1 cellular context compared by ENCODE assay signal in genomic region chr1:81954388-81955023, GRCh38.
TF ChIP-seq lines count a peak whose summit lies in the region.

No MANE protein-coding gene starts in this region.

TF ChIP-seq in HEK293, 187 proteins besides CTCF, POLR2A, EP300 and RAD21 (continued from another document):
- no peak for TF ChIP-seq PRDM2 (tag by site-specific recombination; IDR thresholded peaks at IDR 0.05; ENCODE audit: borderline replicate concordance)
- peak; percentile 19; the same call in 1 of the 2 replicates for TF ChIP-seq ZSCAN30 (tag by site-specific recombination; IDR thresholded peaks at IDR 0.05)
- TF ChIP-seq ZIC2 (tag by site-specific recombination; IDR thresholded peaks at IDR 0.05): peak; percentile 67
- peak; percentile 95 for TF ChIP-seq FEZF1 (tag by site-specific recombination; IDR thresholded peaks at IDR 0.05)
- TF ChIP-seq PRDM6 (tag by site-specific recombination; IDR thresholded peaks at IDR 0.05): peak; percentile 93
- no peak for TF ChIP-seq REPIN1 (tag by site-specific recombination; IDR thresholded peaks at IDR 0.05; ENCODE audit: low read depth)
- peak; percentile 62 for TF ChIP-seq ZNF629 (tag by site-specific recombination; IDR thresholded peaks at IDR 0.05)
- no peak for TF ChIP-seq ZNF670 (tag by site-specific recombination; IDR thresholded peaks at IDR 0.05; ENCODE audit: low read depth)
- peak; percentile 66 for TF ChIP-seq ZBTB17 (tag by site-specific recombination; IDR thresholded peaks at IDR 0.05)
- peak; percentile 42; the same call in 1 of the 2 replicates for TF ChIP-seq HIC1 (tag by site-specific recombination; IDR thresholded peaks at IDR 0.05)
- no peak for TF ChIP-seq ATF2 (tag by site-specific recombination; IDR thresholded peaks at IDR 0.05; ENCODE audit: low read depth)
- 0 out of 2 replicates have a peak, but pooled peaks have one; percentile 32 for TF ChIP-seq ZNF501 (tag by site-specific recombination; IDR thresholded peaks at IDR 0.05)
- TF ChIP-seq ZNF114 (tag by site-specific recombination; IDR thresholded peaks at IDR 0.05): no peak
- TF ChIP-seq ZBTB6 (tag by site-specific recombination; IDR thresholded peaks at IDR 0.05): no peak
- TF ChIP-seq SP7 (tag by site-specific recombination; IDR thresholded peaks at IDR 0.05): peak; percentile 95
- TF ChIP-seq IKZF3 (tag by site-specific recombination; IDR thresholded peaks at IDR 0.05): peak; percentile 59
- TF ChIP-seq ZNF596 (tag by site-specific recombination; IDR thresholded peaks at IDR 0.05): peak; percentile 85
- peak; percentile 69 for TF ChIP-seq INSM2 (tag by site-specific recombination; IDR thresholded peaks at IDR 0.05)
- peak; percentile 66 for TF ChIP-seq WT1 (tag by site-specific recombination; IDR thresholded peaks at IDR 0.05)
- TF ChIP-seq TCF7L2 (IDR thresholded peaks at IDR 0.05; ENCODE audit: borderline replicate concordance, low read depth, low read length): peak; percentile 92
- TF ChIP-seq BCL11B (tag by site-specific recombination; IDR thresholded peaks at IDR 0.05; ENCODE audit: low read depth): peak; percentile 60; the same call in 1 of the 2 replicates
- peak; percentile 15; the same call in 1 of the 2 replicates for TF ChIP-seq ZNF558 (tag by site-specific recombination; IDR thresholded peaks at IDR 0.05)
- no peak for TF ChIP-seq ZNF398 (tag by site-specific recombination; IDR thresholded peaks at IDR 0.05)
- TF ChIP-seq TRIM28 (IDR thresholded peaks at IDR 0.05; ENCODE audit: borderline replicate concordance, low read length): 0 out of 2 replicates have a peak, but pooled peaks have one; percentile 77
- TF ChIP-seq GLI2 (tag by site-specific recombination; IDR thresholded peaks at IDR 0.05; ENCODE audit: borderline replicate concordance, low read depth): peak; percentile 81; the same call in 1 of the 2 replicates
- 0 out of 2 replicates have a peak, but pooled peaks have one; percentile 2 for TF ChIP-seq KLF10 (tag by site-specific recombination; IDR thresholded peaks at IDR 0.05)
- TF ChIP-seq YY1 (tag by site-specific recombination; IDR thresholded peaks at IDR 0.05): 0 out of 2 replicates have a peak, but pooled peaks have one; percentile 30
- TF ChIP-seq PRDM1 (tag by site-specific recombination; IDR thresholded peaks at IDR 0.05): 0 out of 2 replicates have a peak, but pooled peaks have one; percentile 4
- TF ChIP-seq ZNF280D (tag by site-specific recombination; IDR thresholded peaks at IDR 0.05): no peak
